10 cellular contexts compared by ENCODE assay signal in genomic region chr3:29153811-29154210, GRCh38.
DNase-seq lines count a peak whose midpoint lies in the region; ATAC-seq, FAIRE-seq and TF ChIP-seq lines count a peak whose summit lies in the region.
"Had no signal": no experiment of that assay in that cellular context is flagged by ENCODE, and none has a peak within 500 bp of the region (broad histone marks: within the 10 kb centered on the region; RNA-seq: fewer than 3 reads in every experiment).

No MANE protein-coding gene starts in this region.

- no peak for TF ChIP-seq EP300 in GM12878 (IDR thresholded peaks at IDR 0.05; ENCODE audit: borderline replicate concordance in 1 of 2, control insufficient read depth in 1 of 2, low read depth in 2 of 2, low read length in 2 of 2)

- SMC1A ChIA-PET in GM12878 (lab: Charles Lee; ENCODE audit: uncharacterized antibody, unreplicated experiment), result interaction anchor here (0.6 to 3.2 kb wide), 7 partner anchors 10 to 889 kb away, joined by 3 to 9 read pairs (median 3); no protein-coding TSS in a partner anchor

- no peak overlapping the region for H3K4me2 ChIP-seq in GM12878 (ENCODE audit: control insufficient read depth, insufficient read depth)

- H3K36me3 Mint-ChIP-seq in CD4-positive, alpha-beta memory T cell, result no peaks in the 10 kb centered on the region

- TF ChIP-seq CTCF in GM12878 (IDR thresholded peaks at IDR 0.05 in 2 of 3, conservative IDR thresholded peaks at IDR 0.05 in 1 of 3; ENCODE audit: control insufficient read depth in 2 of 3, extremely low read depth in 1 of 3, insufficient read depth in 1 of 3, low read depth in 3 of 3, low read length in 3 of 3), result no peak

- RAD21 ChIA-PET in GM12878 (lab: Charles Lee; ENCODE audit: unreplicated experiment), result no interaction called here

- no peak overlapping the region for H3K27ac ChIP-seq in CD4-positive, alpha-beta memory T cell (ENCODE audit: low read depth, low read length)
- no peak overlapping the region for H3K27ac ChIP-seq in GM12878 (ENCODE audit: control insufficient read depth, insufficient read depth)

- CTCF ChIA-PET in CD4-positive, alpha-beta memory T cell (lab: Charles Lee; ENCODE audit: partially characterized antibody), result no interaction called here
- CTCF ChIA-PET in GM12878 (lab: Yijun Ruan, JAX) (interaction anchor here (1.4 to 2.4 kb wide), 2 partner anchors 9 to 273 kb away, joined by 4 to 6 read pairs; no protein-coding TSS in a partner anchor), HEK293T (lab: Yijun Ruan, JAX) (interaction anchor here (0.8 kb wide), 1 partner anchor 803 kb away, joined by 3 read pairs; no protein-coding TSS in a partner anchor)

- no peak overlapping the region for H3K4me3 ChIP-seq in CD4-positive, alpha-beta memory T cell (ENCODE audit: low read length in 2 of 2)
- H3K4me3 ChIP-seq in GM12878, result no peak overlapping the region

- no TSS peak for BruUV-seq in GM12878 (replicated peaks; lab: Mats Ljungman, UMichigan)

- no peak overlapping the region for H3K9ac ChIP-seq in GM12878 (ENCODE audit: control insufficient read depth, insufficient read depth, low read length)

- intact Hi-C loops in CD4-positive, alpha-beta memory T cell (cut with micrococcal nuclease), result no loop called here
- intact Hi-C loops in GM12878 (cut with micrococcal nuclease; ENCODE audit: unreplicated experiment), result loop anchor here (5.0 kb wide), 1 partner anchor 237 kb away; no protein-coding TSS in a partner anchor

- peaks cover 0 to 10% (median 2%) of the 10 kb centered on the region in 4 donors for H3K4me1 Mint-ChIP-seq in CD4-positive, alpha-beta memory T cell

- H3K9me3 ChIP-seq in CD4-positive, alpha-beta memory T cell (ENCODE audit: control insufficient read depth in 1 of 2, low read length in 2 of 2), result no peaks in the 10 kb centered on the region
- H3K9me3 ChIP-seq in GM12878 (replicated peaks; ENCODE audit: control insufficient read depth, insufficient read depth, low read length), result no peaks in the 10 kb centered on the region

- POLR2A ChIA-PET in CD4-positive, alpha-beta memory T cell (lab: Charles Lee; ENCODE audit: partially characterized antibody), result no interaction called here
- POLR2A ChIA-PET in GM12878 (lab: Charles Lee), result no interaction called here
- POLR2A ChIA-PET in HEK293T (lab: Yijun Ruan, JAX), result no interaction called here

- no peaks in the 10 kb centered on the region for H3K36me3 ChIP-seq in CD4-positive, alpha-beta memory T cell (ENCODE audit: insufficient read depth, low read length)
- H3K36me3 ChIP-seq in GM12878 (ENCODE audit: control insufficient read depth in 2 of 2, insufficient read depth in 2 of 2, low read length in 1 of 2), result no peaks in the 10 kb centered on the region

- TF ChIP-seq RAD21 in GM12878 (IDR thresholded peaks at IDR 0.05; ENCODE audit: insufficient read depth, low read depth, low read length), result no peak

- H3K27me3 Mint-ChIP-seq in CD4-positive, alpha-beta memory T cell, result no peaks in the 10 kb centered on the region

- no peaks in the 10 kb centered on the region for H4K20me1 ChIP-seq in GM12878 (ENCODE audit: control insufficient read depth, insufficient read depth)

- no peak overlapping the region for H3K4me3 Mint-ChIP-seq in CD4-positive, alpha-beta memory T cell
- H3K4me3 Mint-ChIP-seq: neural crest cell had no signal

- H3K27me3 ChIP-seq in CD4-positive, alpha-beta memory T cell (ENCODE audit: insufficient read depth, low read length), result no peaks in the 10 kb centered on the region
- H3K27me3 ChIP-seq in GM12878 (replicated peaks in 1 of 2; ENCODE audit: control insufficient read depth in 2 of 2, insufficient read depth in 2 of 2, low read length in 1 of 2), result no peaks in the 10 kb centered on the region

- H3K4me1 ChIP-seq in CD4-positive, alpha-beta memory T cell (ENCODE audit: insufficient read depth, low read length), result no peaks in the 10 kb centered on the region
- H3K4me1 ChIP-seq in GM12878 (ENCODE audit: control insufficient read depth, insufficient read depth, low read length), result no peaks in the 10 kb centered on the region

- in situ Hi-C loops in GM12878 (cut with MboI), result no loop called here

- no peak overlapping the region for H2AFZ ChIP-seq in GM12878 (ENCODE audit: control insufficient read depth, low read depth, low read length)

- 2% methylated on average over 3 of the region's 3 CpGs for WGBS in GM12878 (ENCODE audit: insufficient coverage, insufficient replicate concordance, low lambda C conversion rate, missing lambda C conversion rate)

- no peak for TF ChIP-seq POLR2A in GM12878 (IDR thresholded peaks at IDR 0.05; ENCODE audit: low read depth, low read length)

- ATAC-seq in GM18867 (IDR thresholded peaks at IDR 0.05; ENCODE audit: unreplicated experiment) (peak; percentile 64), GM12878 (peak; percentile 50)

- no peaks in the 10 kb centered on the region for H3K79me2 ChIP-seq in GM12878 (ENCODE audit: control insufficient read depth, insufficient read depth, low read length)

- H3K9me3 Mint-ChIP-seq in CD4-positive, alpha-beta memory T cell, result peaks cover 0 to 8% (median 1%) of the 10 kb centered on the region in 8 donors
- H3K9me3 Mint-ChIP-seq: neural crest cell had no signal

- H3K27ac Mint-ChIP-seq in CD4-positive, alpha-beta memory T cell, result no peak overlapping the region

- FAIRE-seq in GM12878 (lab: Jason Lieb, UNC), result no peak

- DNase-seq in CD4-positive, alpha-beta memory T cell, result peak; percentile 1 to 50 (median 12)
- DNase-seq in KG1 (lab: John Stamatoyannopoulos, UW), result peak; percentile 55
- DNase-seq in GM12878 (ENCODE audit: low read depth, low spot score), result peak; percentile 15
- DNase-seq in HEK293T (ENCODE audit: extremely low spot score), result no peak
- no peak for DNase-seq in mucosa of gallbladder (ENCODE audit: low spot score)
- no peak for DNase-seq in NCI-H2196 treated with DMSO at 0.1 percent for 48 hours (lab: John Stamatoyannopoulos, UW; ENCODE audit: unreplicated experiment)
- DNase-seq in D341Med (ENCODE audit: low spot score), result no peak
- DNase-seq: NCI-H2081 had no signal

TF ChIP-seq in GM12878, 131 proteins besides CTCF, POLR2A, EP300 and RAD21 (continues in another document):
- TF ChIP-seq ETV6 (conservative IDR thresholded peaks at IDR 0.05 in 1 of 2, IDR thresholded peaks at IDR 0.05 in 1 of 2; ENCODE audit: borderline replicate concordance in 1 of 2, low read depth in 1 of 2), result peak in 1 of 2 experiments; percentile 56; a peak in 1 of 4 replicates
- TF ChIP-seq E4F1 (IDR thresholded peaks at IDR 0.05; ENCODE audit: borderline replicate concordance, partially characterized antibody), result no peak
- no peak for TF ChIP-seq FOS (IDR thresholded peaks at IDR 0.05; ENCODE audit: borderline replicate concordance, extremely low read depth, insufficient read length)
- TF ChIP-seq SPI1 (IDR thresholded peaks at IDR 0.05; ENCODE audit: borderline replicate concordance, insufficient read depth, low read depth, low read length), result peak; percentile 28; the same call in 1 of the 2 replicates
- peak; percentile 78 for TF ChIP-seq RUNX3 (IDR thresholded peaks at IDR 0.05; ENCODE audit: low read length)
- no peak for TF ChIP-seq FOXK2 (IDR thresholded peaks at IDR 0.05)
- no peak for TF ChIP-seq ATF7 (IDR thresholded peaks at IDR 0.05; ENCODE audit: low read depth)

TF ChIP-seq in HEK293T, 16 proteins besides CTCF, POLR2A, EP300 and RAD21:
- TF ChIP-seq ARNT (IDR thresholded peaks at IDR 0.05) (no peak), ZNF384 (IDR thresholded peaks at IDR 0.05) (no peak), ELF4 (IDR thresholded peaks at IDR 0.05) (no peak), FOXK2 (IDR thresholded peaks at IDR 0.05) (no peak), LEF1 (IDR thresholded peaks at IDR 0.05; ENCODE audit: borderline replicate concordance) (no peak), SUZ12 (IDR thresholded peaks at IDR 0.05) (no peak), FOXM1 (IDR thresholded peaks at IDR 0.05; ENCODE audit: borderline replicate concordance) (no peak), FOXA1 (IDR thresholded peaks at IDR 0.05) (no peak), TARDBP (IDR thresholded peaks at IDR 0.05) (no peak), CTBP1 (IDR thresholded peaks at IDR 0.05; ENCODE audit: borderline replicate concordance) (no peak), HDGF (IDR thresholded peaks at IDR 0.05; ENCODE audit: borderline replicate concordance) (no peak), PKNOX1 (IDR thresholded peaks at IDR 0.05) (no peak), SP1 (IDR thresholded peaks at IDR 0.05) (no peak), BHLHE40 (IDR thresholded peaks at IDR 0.05; ENCODE audit: borderline replicate concordance) (no peak), L3MBTL2 (conservative IDR thresholded peaks at IDR 0.05) (no peak), NFRKB (IDR thresholded peaks at IDR 0.05) (no peak)

Comparison
In these comparisons a context has a peak if more than half of its experiments do, and no peak if none do; other contexts are left out.
1. DNase-seq: peak in CD4-positive, alpha-beta memory T cell (5 of 5), KG1 (single experiment) and GM12878 (single experiment); none in HEK293T (single experiment), mucosa of gallbladder (single experiment), NCI-H2196 treated with DMSO at 0.1 percent for 48 hours (single experiment) and D341Med (single experiment).